In the genomic region with DNA sequence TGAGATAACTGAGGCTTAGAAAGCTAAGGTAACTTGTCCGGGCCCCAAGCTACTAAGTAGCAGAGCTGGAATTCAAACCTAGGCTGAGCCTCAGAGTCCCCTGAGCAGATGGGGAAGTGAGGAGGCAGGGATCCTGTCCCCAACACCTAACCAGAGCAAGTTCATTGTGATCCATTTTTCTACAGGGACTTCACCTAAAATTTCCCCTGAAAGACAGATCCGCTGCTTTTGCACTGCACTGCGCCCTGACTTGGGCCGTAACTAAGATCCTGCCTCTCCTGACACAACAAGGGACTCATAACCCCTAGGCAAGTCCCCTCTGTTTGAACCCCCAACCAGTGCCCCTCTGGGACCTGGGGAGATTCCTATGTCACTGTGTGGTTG, we compare ENCODE assay signal across 11 cellular contexts.
A peak's percentile ranks its signal among the peaks of the same experiment; 100 is the strongest.
DNase-seq lines count a peak whose midpoint lies in the region; ATAC-seq lines count a peak whose summit lies in the region.
"Had no signal": no experiment of that assay in that cellular context is flagged by ENCODE, and none has a peak within 500 bp of the region (broad histone marks: within the 10 kb centered on the region; RNA-seq: fewer than 3 reads in every experiment).

No MANE protein-coding gene starts in this region.

- H3K9me3 Mint-ChIP-seq in effector memory CD8-positive, alpha-beta T cell = no peaks in the 10 kb centered on the region

- no peak for DNase-seq in activated T-cell treated with anti-CD3 and anti-CD28 coated beads, Interleukin-2, amount 50 U/mL, for 1 hour
- no peak for DNase-seq in effector memory CD8-positive, alpha-beta T cell
- DNase-seq in stimulated activated CD4-positive, alpha-beta T cell treated with anti-CD3 and anti-CD28 coated beads, Interleukin-15, amount 100 ng/mL, for 24 hours = no peak
- DNase-seq: activated effector memory CD4-positive, alpha-beta T cell treated with Interleukin-2 at 50 U/mL for 16 hours; DMS 273 treated with DMSO at 0.1 percent for 48 hours; HCEC 1CT had no signal

- peaks cover 10% of the 10 kb centered on the region in 2 donors for H3K4me1 Mint-ChIP-seq in effector memory CD8-positive, alpha-beta T cell (ENCODE audit: low read depth in 2 of 2)

- no peaks in the 10 kb centered on the region for H3K27me3 Mint-ChIP-seq in effector memory CD8-positive, alpha-beta T cell

- no peak overlapping the region for H3K27ac Mint-ChIP-seq in effector memory CD8-positive, alpha-beta T cell

- ATAC-seq in GM18502 (IDR thresholded peaks at IDR 0.05; ENCODE audit: poor library complexity, unreplicated experiment) = peak; percentile 15
- ATAC-seq in GM19463 (IDR thresholded peaks at IDR 0.05; ENCODE audit: unreplicated experiment) = peak; percentile 34
- ATAC-seq in HG02852 (IDR thresholded peaks at IDR 0.05; ENCODE audit: unreplicated experiment) = peak; percentile 32
- peak; percentile 14 for ATAC-seq in HG03520 (IDR thresholded peaks at IDR 0.05; ENCODE audit: unreplicated experiment)
- ATAC-seq in HG02973 (IDR thresholded peaks at IDR 0.05; ENCODE audit: unreplicated experiment) = no peak
- ATAC-seq in effector memory CD8-positive, alpha-beta T cell (replicated peaks) = no peak

- H3K4me3 Mint-ChIP-seq in effector memory CD8-positive, alpha-beta T cell = no peak overlapping the region

- peaks cover 6% of the 10 kb centered on the region for H3K36me3 Mint-ChIP-seq in effector memory CD8-positive, alpha-beta T cell (ENCODE audit: insufficient read depth)

Comparison
In these comparisons a context has a peak if more than half of its experiments do, and no peak if none do; other contexts are left out.
1. ATAC-seq: peak in GM18502 (single experiment), GM19463 (single experiment), HG02852 (single experiment) and HG03520 (single experiment); none in HG02973 (single experiment) and effector memory CD8-positive, alpha-beta T cell (single experiment).